ENCODE assay signal across 17 cellular contexts in the genomic region with DNA sequence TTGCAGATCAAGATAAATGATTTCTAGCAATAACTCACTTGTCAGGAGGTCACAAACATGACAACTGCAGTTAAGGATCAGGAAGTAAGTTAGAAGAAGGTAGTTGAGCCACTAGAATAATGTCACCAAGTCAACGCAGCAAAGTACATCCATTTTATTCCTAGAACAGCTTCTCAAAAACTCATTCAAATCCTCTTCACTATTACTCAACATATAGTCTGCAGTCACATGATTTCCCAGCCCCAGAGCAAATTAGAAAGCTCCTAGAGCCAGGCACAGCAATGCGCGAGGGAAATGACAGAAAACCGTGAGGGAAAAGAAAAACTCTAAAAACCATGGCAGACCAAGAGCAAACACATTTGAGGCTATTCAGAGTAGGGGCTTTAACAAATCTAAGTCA. TPM values are rescaled to one million over a fixed set of nuclear protein-coding genes. Genes with fewer than 3 reads are reported as not detected.
DNase-seq lines count a peak whose midpoint lies in the region; ATAC-seq and TF ChIP-seq lines count a peak whose summit lies in the region.
"Had no signal": no experiment of that assay in that cellular context is flagged by ENCODE, and none has a peak within 500 bp of the region (broad histone marks: within the 10 kb centered on the region; RNA-seq: fewer than 3 reads in every experiment).

No MANE protein-coding gene starts in this region.

- H3K4me3 Mint-ChIP-seq in activated naive CD8-positive, alpha-beta T cell: no peak overlapping the region
- H3K4me3 Mint-ChIP-seq in activated naive CD8-positive, alpha-beta T cell treated with anti-CD3 and anti-CD28 coated beads, Interleukin-2, amount 50 U/mL, for 24 hours: no peak overlapping the region
- H3K4me3 Mint-ChIP-seq: CD4-positive, alpha-beta T cell; HFFc6 had no signal

- H3K4me1 ChIP-seq in smooth muscle cell (ENCODE audit: low read depth): no peaks in the 10 kb centered on the region
- H3K4me1 ChIP-seq: BE2C had no signal

- no peaks in the 10 kb centered on the region for H3K9me3 Mint-ChIP-seq in activated naive CD8-positive, alpha-beta T cell (ENCODE audit: low read depth)
- no peaks in the 10 kb centered on the region for H3K9me3 Mint-ChIP-seq in activated naive CD8-positive, alpha-beta T cell treated with anti-CD3 and anti-CD28 coated beads, Interleukin-2, amount 50 U/mL, for 24 hours
- H3K9me3 Mint-ChIP-seq: CD4-positive, alpha-beta T cell; HFFc6 had no signal

- H3K27ac Mint-ChIP-seq in activated naive CD8-positive, alpha-beta T cell: peak overlapping the region; percentile 9
- H3K27ac Mint-ChIP-seq in activated naive CD8-positive, alpha-beta T cell treated with anti-CD3 and anti-CD28 coated beads, Interleukin-2, amount 50 U/mL, for 24 hours: no peak overlapping the region
- H3K27ac Mint-ChIP-seq: CD4-positive, alpha-beta T cell; HFFc6 had no signal

- H3K27me3 ChIP-seq in smooth muscle cell (ENCODE audit: low read depth): no peaks in the 10 kb centered on the region
- H3K27me3 ChIP-seq: BE2C had no signal

- H3K4me3 ChIP-seq in smooth muscle cell: no peak overlapping the region
- H3K4me3 ChIP-seq: GM23248 had no signal

- TF ChIP-seq CTCF in smooth muscle cell (IDR thresholded peaks at IDR 0.05; ENCODE audit: borderline replicate concordance, insufficient read depth, poor library complexity, severe bottlenecking): no peak
- no peak for TF ChIP-seq CTCF in GM13977 (IDR thresholded peaks at IDR 0.05; ENCODE audit: extremely low read depth, insufficient read depth, missing control alignments)

- no peaks in the 10 kb centered on the region for H3K79me2 ChIP-seq in smooth muscle cell (ENCODE audit: low read depth)

- H3K36me3 Mint-ChIP-seq in activated naive CD8-positive, alpha-beta T cell: peaks cover 10% of the 10 kb centered on the region
- peaks cover 4% of the 10 kb centered on the region for H3K36me3 Mint-ChIP-seq in activated naive CD8-positive, alpha-beta T cell treated with anti-CD3 and anti-CD28 coated beads, Interleukin-2, amount 50 U/mL, for 24 hours (ENCODE audit: low read depth)

- H3F3A ChIP-seq in smooth muscle cell (ENCODE audit: low read depth): no peaks in the 10 kb centered on the region

- no peak overlapping the region for H3K4me2 ChIP-seq in smooth muscle cell

- no peak overlapping the region for H3K9ac ChIP-seq in smooth muscle cell (ENCODE audit: low read depth)
- H3K9ac ChIP-seq: GM23248 had no signal

- H3K36me3 ChIP-seq in smooth muscle cell (ENCODE audit: low read depth): no peaks in the 10 kb centered on the region
- H3K36me3 ChIP-seq: BE2C had no signal

- peak overlapping the region; percentile 58 for H2AFZ ChIP-seq in smooth muscle cell (ENCODE audit: low read depth)
- H2AFZ ChIP-seq: GM23248 had no signal

- 76% methylated on average over 4 of the region's 4 CpGs for WGBS in smooth muscle cell (ENCODE audit: low lambda C conversion rate)

- H4K20me1 ChIP-seq in smooth muscle cell (ENCODE audit: low read depth): no peaks in the 10 kb centered on the region

- no peaks in the 10 kb centered on the region for H3K9me3 ChIP-seq in smooth muscle cell (replicated peaks; ENCODE audit: low read depth)
- H3K9me3 ChIP-seq: BE2C, Caco-2 had no signal

- H3K27me3 Mint-ChIP-seq in activated naive CD8-positive, alpha-beta T cell: no peaks in the 10 kb centered on the region
- no peaks in the 10 kb centered on the region for H3K27me3 Mint-ChIP-seq in activated naive CD8-positive, alpha-beta T cell treated with anti-CD3 and anti-CD28 coated beads, Interleukin-2, amount 50 U/mL, for 24 hours
- H3K27me3 Mint-ChIP-seq: CD4-positive, alpha-beta T cell had no signal

- ATAC-seq in activated naive CD8-positive, alpha-beta T cell treated with anti-CD3 and anti-CD28 coated beads, Interleukin-2, amount 50 U/mL, for 24 hours: no peak
- ATAC-seq: HCT116 had no signal

- in situ Hi-C loops in GM13977 (cut with MboI; ENCODE audit: low pct_unique_long_range_greater_than_20kb, low sequenced_read_pairs, unreplicated experiment): no loop called here

- DNase-seq in activated naive CD8-positive, alpha-beta T cell treated with anti-CD3 and anti-CD28 coated beads, Interleukin-2, amount 50 U/mL, for 24 hours: no peak
- DNase-seq in MV-4-11 (lab: John Stamatoyannopoulos, UW) (peak; percentile 10), smooth muscle cell (lab: John Stamatoyannopoulos, UW; ENCODE audit: unreplicated experiment) (no peak), GM13977 (ENCODE audit: low spot score) (no peak)
- no peak for DNase-seq in stimulated activated CD8-positive, alpha-beta memory T cell treated with anti-CD3 and anti-CD28 coated beads, Interleukin-4, amount 100 ng/mL, for 48 hours
- DNase-seq: ACHN; BE2C; C1 segment of cervical spinal cord; Caco-2; CD4-positive, alpha-beta T cell; GM23248; H7; HFFc6; IMR-90 had no signal

- peaks cover 56% of the 10 kb centered on the region for H3K4me1 Mint-ChIP-seq in activated naive CD8-positive, alpha-beta T cell (ENCODE audit: low read depth)
- H3K4me1 Mint-ChIP-seq in activated naive CD8-positive, alpha-beta T cell treated with anti-CD3 and anti-CD28 coated beads, Interleukin-2, amount 50 U/mL, for 24 hours: peaks cover 15% of the 10 kb centered on the region

- no peak overlapping the region for H3K27ac ChIP-seq in smooth muscle cell (ENCODE audit: low read depth)
- H3K27ac ChIP-seq: GM23248, HL-60 had no signal

RNA-seq across cellular contexts. Expression of gene ZNF622, which starts 49.9 kb away (rescaled TPM):
- 38.0 and 40.7 TPM in 2 replicates for total RNA-seq in smooth muscle cell
- 65.3 and 68.0 TPM in 2 replicates for polyA plus RNA-seq in smooth muscle cell
